Comparison of ENCODE assay signal across 8 cellular contexts in genomic region chr6:43054206-43054943, GRCh38. TPM values are rescaled to one million over a fixed set of nuclear protein-coding genes. Genes with fewer than 3 reads are reported as not detected.
DNase-seq lines count a peak whose midpoint lies in the region; ATAC-seq and TF ChIP-seq lines count a peak whose summit lies in the region.

No MANE protein-coding gene starts in this region.

- no peak for DNase-seq in activated CD4-positive, alpha-beta T cell treated with anti-CD3 and anti-CD28 coated beads, Interleukin-2, amount 10 ng/mL, durations not matched to agents 7 days and 5 days
- DNase-seq in activated CD4-positive, alpha-beta T cell treated with anti-CD3 and anti-CD28 coated beads, Interleukin-2, amount 50 U/mL, for 48 hours, result no peak
- peak in 3 of 7 donors; percentile 13 to 43 (median 43) for DNase-seq in adrenal gland
- DNase-seq in left lobe of liver (ENCODE audit: low spot score), result no peak
- DNase-seq in thoracic aorta (ENCODE audit: low spot score), result no peak
- no peak for DNase-seq in NCI-H2196 (lab: John Stamatoyannopoulos, UW; ENCODE audit: unreplicated experiment)
- no peak for DNase-seq in EL

- POLR2A ChIA-PET in activated CD4-positive, alpha-beta T cell treated with anti-CD3 and anti-CD28 coated beads, Interleukin-2, amount 10 ng/mL, durations not matched to agents 7 days and 5 days (lab: Charles Lee), result interaction anchor here (0.6 to 0.9 kb wide), 2 partner anchors 40 to 75 kb away, joined by 3 read pairs; partner anchors contain the start of genes KLHDC3, MEA1 and PEX6

- H3K36me3 ChIP-seq in adrenal gland (replicated peaks in 1 of 2) (peaks cover 0 to 36% of the 10 kb centered on the region in 2 donors), thoracic aorta (peaks cover 9% of the 10 kb centered on the region)

- H3K9me3 ChIP-seq in adrenal gland (replicated peaks in 1 of 3), result no peaks in the 10 kb centered on the region
- no peaks in the 10 kb centered on the region for H3K9me3 ChIP-seq in thoracic aorta

- H3K27ac ChIP-seq in adrenal gland (peak overlapping the region; percentile 47 to 89 (median 77)), thoracic aorta (peak overlapping the region; percentile 81 to 89)

- H3K4me3 Mint-ChIP-seq in activated CD4-positive, alpha-beta T cell treated with anti-CD3 and anti-CD28 coated beads, Interleukin-2, amount 10 ng/mL, durations not matched to agents 7 days and 5 days, result peak overlapping the region; percentile 98

- peak; percentile 24 for ATAC-seq in left lobe of liver
- no peak for ATAC-seq in thoracic aorta (ENCODE audit: insufficient number of reproducible peaks, low FRiP score, low read depth)
- ATAC-seq in HG03521 (IDR thresholded peaks at IDR 0.05; ENCODE audit: unreplicated experiment), result no peak

- H3K4me3 ChIP-seq in adrenal gland, result peak overlapping the region in 2 of 4 donors; percentile 64 to 68
- H3K4me3 ChIP-seq in thoracic aorta, result peak overlapping the region; percentile 77

- H3K9me3 Mint-ChIP-seq in activated CD4-positive, alpha-beta T cell treated with anti-CD3 and anti-CD28 coated beads, Interleukin-2, amount 10 ng/mL, durations not matched to agents 7 days and 5 days, result no peaks in the 10 kb centered on the region

- H3K36me3 Mint-ChIP-seq in activated CD4-positive, alpha-beta T cell treated with anti-CD3 and anti-CD28 coated beads, Interleukin-2, amount 10 ng/mL, durations not matched to agents 7 days and 5 days (ENCODE audit: low read depth), result peaks cover 39% of the 10 kb centered on the region

- H3K27me3 ChIP-seq in adrenal gland (no peaks in the 10 kb centered on the region), thoracic aorta (replicated peaks; ENCODE audit: insufficient read depth) (no peaks in the 10 kb centered on the region)

- no peak for TF ChIP-seq POLR2A in adrenal gland (IDR thresholded peaks at IDR 0.05)

- intact Hi-C loops in adrenal gland (cut with DNase I), result no loop called here

- H3K27me3 Mint-ChIP-seq in activated CD4-positive, alpha-beta T cell treated with anti-CD3 and anti-CD28 coated beads, Interleukin-2, amount 10 ng/mL, durations not matched to agents 7 days and 5 days, result no peaks in the 10 kb centered on the region

- CTCF ChIA-PET in activated CD4-positive, alpha-beta T cell treated with anti-CD3 and anti-CD28 coated beads, Interleukin-2, amount 10 ng/mL, durations not matched to agents 7 days and 5 days (lab: Charles Lee), result interaction anchor here (0.6 to 1.6 kb wide), 7 partner anchors 18 to 646 kb away, joined by 3 to 4 read pairs (median 3); partner anchors contain the start of gene PPP2R5D

- H3K27ac Mint-ChIP-seq in activated CD4-positive, alpha-beta T cell treated with anti-CD3 and anti-CD28 coated beads, Interleukin-2, amount 10 ng/mL, durations not matched to agents 7 days and 5 days, result peak overlapping the region; percentile 99

- H3K4me1 Mint-ChIP-seq in activated CD4-positive, alpha-beta T cell treated with anti-CD3 and anti-CD28 coated beads, Interleukin-2, amount 10 ng/mL, durations not matched to agents 7 days and 5 days, result peaks cover 59% of the 10 kb centered on the region

- WGBS in adrenal gland, 4 donors, result 61 to 73% (median 72%) methylated on average over 17 of the region's 17 CpGs

- TF ChIP-seq CTCF in adrenal gland (IDR thresholded peaks at IDR 0.05) (no peak), thoracic aorta (IDR thresholded peaks at IDR 0.05) (no peak)

- H3K4me1 ChIP-seq in adrenal gland (replicated peaks in 1 of 2) (peaks cover 16 to 20% of the 10 kb centered on the region in 2 donors), thoracic aorta (ENCODE audit: control insufficient read depth in 1 of 2, low read depth in 2 of 2) (peaks cover 11 to 38% of the 10 kb centered on the region in 2 donors)

RNA-seq across cellular contexts. Expression of gene CUL7, which starts 0.7 kb away (rescaled TPM):
- 10 to 100 TPM in 1 of 2 experiments, 1 to 10 TPM in 1; 9.7 to 11.2 TPM for total RNA-seq in activated CD4-positive, alpha-beta T cell treated with anti-CD3 and anti-CD28 coated beads, Interleukin-2, amount 10 ng/mL, durations not matched to agents 7 days and 5 days
- 10 to 100 TPM; 17.9 to 47.2 (median 35.1) TPM for total RNA-seq in adrenal gland
- 10 to 100 TPM; 12.0 to 30.6 (median 19.3) TPM for polyA plus RNA-seq in adrenal gland
- total RNA-seq in left lobe of liver, result 8.5 TPM
- total RNA-seq in thoracic aorta, result 10 to 100 TPM; 10.0 to 14.8 TPM

RNA-seq across cellular contexts. Expression of gene MRPL2, which starts 4.9 kb away (rescaled TPM):
- total RNA-seq in activated CD4-positive, alpha-beta T cell treated with anti-CD3 and anti-CD28 coated beads, Interleukin-2, amount 10 ng/mL, durations not matched to agents 7 days and 5 days, result 10 to 100 TPM; 53.9 to 59.3 TPM
- total RNA-seq in adrenal gland, result 100 to 1,000 TPM in 1 of 8 donors, 10 to 100 TPM in 7; 16.7 to 118 (median 75.1) TPM
- polyA plus RNA-seq in adrenal gland, result 100 to 1,000 TPM in 2 of 3 donors, 10 to 100 TPM in 1; 65.9 to 143 (median 124) TPM
- 71.8 TPM for total RNA-seq in left lobe of liver
- total RNA-seq in thoracic aorta, result 10 to 100 TPM in 1 of 2 donors, 1 to 10 TPM in 1; 7.4 to 10.6 TPM

RNA-seq across cellular contexts. Expression of gene KLC4, which starts 5.1 kb away (rescaled TPM):
- total RNA-seq in activated CD4-positive, alpha-beta T cell treated with anti-CD3 and anti-CD28 coated beads, Interleukin-2, amount 10 ng/mL, durations not matched to agents 7 days and 5 days, result 10 to 100 TPM; 12.7 to 17.0 TPM
- total RNA-seq in adrenal gland, result 10 to 100 TPM; 16.1 to 51.9 (median 33.3) TPM
- polyA plus RNA-seq in adrenal gland, result 10 to 100 TPM; 14.2 to 84.9 (median 47.1) TPM
- total RNA-seq in left lobe of liver, result 141 TPM
- total RNA-seq in thoracic aorta, result 10 to 100 TPM; 22.9 to 33.5 TPM

RNA-seq across cellular contexts. Expression of gene PTK7, which starts 21.7 kb away (rescaled TPM):
- 1 to 10 TPM; 1.3 to 1.9 TPM for total RNA-seq in activated CD4-positive, alpha-beta T cell treated with anti-CD3 and anti-CD28 coated beads, Interleukin-2, amount 10 ng/mL, durations not matched to agents 7 days and 5 days
- total RNA-seq in adrenal gland, result 10 to 100 TPM in 3 of 8 donors, 1 to 10 TPM in 5; 2.8 to 16.7 (median 7.6) TPM
- polyA plus RNA-seq in adrenal gland, result 10 to 100 TPM in 1 of 3 donors, 1 to 10 TPM in 2; 2.8 to 14.2 (median 8.1) TPM
- total RNA-seq in left lobe of liver, result 1.3 TPM
- 1 to 10 TPM; 4.5 to 6.8 TPM for total RNA-seq in thoracic aorta

RNA-seq across cellular contexts. Expression of gene RRP36, which starts 33.0 kb away (rescaled TPM):
- 10 to 100 TPM; 65.3 to 68.4 TPM for total RNA-seq in activated CD4-positive, alpha-beta T cell treated with anti-CD3 and anti-CD28 coated beads, Interleukin-2, amount 10 ng/mL, durations not matched to agents 7 days and 5 days
- total RNA-seq in adrenal gland (10 to 100 TPM; 37.9 to 81.6 (median 50.7) TPM), left lobe of liver (21.7 TPM), thoracic aorta (10 to 100 TPM; 61.6 to 76.2 TPM)
- 10 to 100 TPM; 29.6 to 98.2 (median 32.1) TPM for polyA plus RNA-seq in adrenal gland
